8 cellular contexts compared by ENCODE assay signal in genomic region chr9:94031380-94031779, GRCh38. TPM values are rescaled to one million over a fixed set of nuclear protein-coding genes. Genes with fewer than 3 reads are reported as not detected.
DNase-seq lines count a peak whose midpoint lies in the region; ATAC-seq and TF ChIP-seq lines count a peak whose summit lies in the region.

No MANE protein-coding gene starts in this region.

- ATAC-seq in HG02571 (IDR thresholded peaks at IDR 0.05; ENCODE audit: unreplicated experiment), result no peak

- H3K4me3 Mint-ChIP-seq in chondrocyte (ENCODE audit: unreplicated experiment), result peak overlapping the region; percentile 100

- H3K4me1 ChIP-seq in BE2C, result no peaks in the 10 kb centered on the region
- H3K4me1 ChIP-seq in muscle layer of duodenum (ENCODE audit: control insufficient read depth in 1 of 2, insufficient read depth in 2 of 2, low read length in 2 of 2), result peaks cover 0 to 11% of the 10 kb centered on the region in 2 donors

- DNase-seq in BE2C (no peak), chondrocyte (ENCODE audit: low spot score) (no peak), NCI-H2081 (lab: John Stamatoyannopoulos, UW) (no peak), NCI-H1105 treated with DMSO at 0.1 percent for 48 hours (lab: John Stamatoyannopoulos, UW) (no peak), A172 (ENCODE audit: low spot score) (no peak)

- TF ChIP-seq CTCF in BE2C (IDR thresholded peaks at IDR 0.05; ENCODE audit: low read depth, low read length) (no peak), chondrocyte (IDR thresholded peaks at IDR 0.05) (no peak)

- H3K27me3 ChIP-seq in BE2C, result no peaks in the 10 kb centered on the region
- no peaks in the 10 kb centered on the region for H3K27me3 ChIP-seq in muscle layer of duodenum (ENCODE audit: low read depth, low read length)

- H3K27ac ChIP-seq in KOPT-K1 (ENCODE audit: low read depth, low read length, poor library complexity, severe bottlenecking) (peak overlapping the region; percentile 83), muscle layer of duodenum (ENCODE audit: low read length) (peak overlapping the region; percentile 71)

- H3K36me3 ChIP-seq in BE2C, result no peaks in the 10 kb centered on the region
- H3K36me3 ChIP-seq in KOPT-K1 (ENCODE audit: insufficient read depth, low read length), result no peaks in the 10 kb centered on the region
- H3K36me3 ChIP-seq in muscle layer of duodenum (ENCODE audit: control insufficient read depth in 1 of 2, insufficient read depth in 2 of 2, low read length in 2 of 2), result no peaks in the 10 kb centered on the region

- no peaks in the 10 kb centered on the region for H3K27me3 Mint-ChIP-seq in chondrocyte (ENCODE audit: low read depth)

- peaks cover 43% of the 10 kb centered on the region for H3K4me1 Mint-ChIP-seq in chondrocyte (ENCODE audit: low read depth)

- peak overlapping the region; percentile 84 for H3K27ac Mint-ChIP-seq in chondrocyte (ENCODE audit: unreplicated experiment)

- H3K9me3 Mint-ChIP-seq in chondrocyte (ENCODE audit: low read depth), result peaks cover 7% of the 10 kb centered on the region

- H3K9me3 ChIP-seq in BE2C (no peaks in the 10 kb centered on the region), KOPT-K1 (ENCODE audit: insufficient read depth, low read length, poor library complexity, severe bottlenecking) (peaks cover 9% of the 10 kb centered on the region), muscle layer of duodenum (ENCODE audit: control insufficient read depth in 1 of 2, low read length in 2 of 2) (no peaks in the 10 kb centered on the region)

- H3K4me3 ChIP-seq in BE2C (ENCODE audit: low read depth, low read length) (peak overlapping the region; percentile 93), muscle layer of duodenum (ENCODE audit: low read depth in 1 of 2, low read length in 2 of 2) (peak overlapping the region; percentile 87 to 89)

- H3K36me3 Mint-ChIP-seq in chondrocyte (ENCODE audit: low read depth), result peaks cover 6% of the 10 kb centered on the region

RNA-seq across cellular contexts. Expression of gene PTPDC1, which starts 52.9 kb away (rescaled TPM):
- 4.7 TPM for polyA plus RNA-seq in BE2C (2012; ENCODE audit: insufficient read depth, insufficient read length, low read depth)
- 14.9 to 24.0 TPM (median 16.0 TPM) in 3 replicates for total RNA-seq in chondrocyte
- total RNA-seq in A172 (2014; rRNA removed; shearing (Covaris generic)), result 11.5 and 12.4 TPM in 2 replicates
